In the genomic region with DNA sequence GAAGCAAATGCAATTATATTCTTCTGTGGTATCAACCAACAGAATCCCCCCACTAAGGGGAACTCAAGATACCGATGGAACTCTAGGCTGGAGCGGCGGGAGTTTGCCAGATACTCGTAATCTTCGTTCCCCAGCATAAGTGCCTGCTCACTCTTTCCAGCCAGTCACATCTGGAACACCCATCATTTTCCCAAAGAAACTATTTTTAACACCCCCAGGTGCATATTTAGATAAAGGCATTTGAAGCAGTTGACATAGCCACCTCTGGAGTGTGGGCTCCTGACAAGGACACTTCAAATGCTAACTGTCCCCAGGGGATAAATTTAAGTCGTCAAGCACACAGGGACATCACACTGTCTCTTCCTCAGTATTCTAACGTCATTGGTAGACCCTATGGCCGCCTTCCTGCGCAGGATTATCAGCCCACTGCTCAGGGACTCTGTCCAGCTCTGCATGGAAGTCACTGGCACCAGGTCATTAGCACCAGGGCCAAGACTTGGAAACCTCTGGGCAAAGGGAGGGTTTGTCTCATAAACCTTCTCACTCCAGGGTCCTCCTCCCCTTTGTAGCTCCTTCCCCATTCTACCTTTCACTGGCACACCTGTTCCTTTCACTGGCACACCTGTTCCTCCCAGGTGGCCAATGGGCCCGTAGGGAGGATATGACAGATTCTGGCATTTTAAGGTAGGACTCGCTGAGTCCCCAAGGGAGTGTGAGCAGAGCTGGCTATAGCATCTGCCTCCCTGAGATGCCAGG, we compare ENCODE assay signal across 8 cellular contexts. TPM values are rescaled to one million over a fixed set of nuclear protein-coding genes. Genes with fewer than 3 reads are reported as not detected.
DNase-seq lines count a peak whose midpoint lies in the region; ATAC-seq and TF ChIP-seq lines count a peak whose summit lies in the region.

No MANE protein-coding gene starts in this region.

- peaks cover 12 to 28% (median 13%) of the 10 kb centered on the region in 3 donors for H3K4me1 Mint-ChIP-seq in T-cell
- peaks cover 27% of the 10 kb centered on the region for H3K4me1 Mint-ChIP-seq in glutamatergic neuron (ENCODE audit: low read depth, unreplicated experiment)
- peaks cover 33% of the 10 kb centered on the region for H3K4me1 Mint-ChIP-seq in stimulated activated effector memory CD8-positive, alpha-beta T cell treated with anti-CD3 and anti-CD28 coated beads, Interleukin-12 subunit alpha, Interleukin-12 subunit beta, amount 100 ng/mL, for 72 hours

- H3K27me3 Mint-ChIP-seq in T-cell (no peaks in the 10 kb centered on the region), glutamatergic neuron (ENCODE audit: unreplicated experiment) (peaks cover 10% of the 10 kb centered on the region)

- POLR2A ChIA-PET in T-cell (lab: Charles Lee) = no interaction called here

- no peaks in the 10 kb centered on the region for H3K9me3 Mint-ChIP-seq in T-cell
- H3K9me3 Mint-ChIP-seq in glutamatergic neuron (ENCODE audit: unreplicated experiment) = peaks cover 15% of the 10 kb centered on the region
- no peaks in the 10 kb centered on the region for H3K9me3 Mint-ChIP-seq in stimulated activated effector memory CD8-positive, alpha-beta T cell treated with anti-CD3 and anti-CD28 coated beads, Interleukin-12 subunit alpha, Interleukin-12 subunit beta, amount 100 ng/mL, for 72 hours

- H3K36me3 Mint-ChIP-seq in T-cell (no peaks in the 10 kb centered on the region), glutamatergic neuron (ENCODE audit: unreplicated experiment) (no peaks in the 10 kb centered on the region)
- peaks cover 21% of the 10 kb centered on the region for H3K36me3 Mint-ChIP-seq in stimulated activated effector memory CD8-positive, alpha-beta T cell treated with anti-CD3 and anti-CD28 coated beads, Interleukin-12 subunit alpha, Interleukin-12 subunit beta, amount 100 ng/mL, for 72 hours

- no peak for ATAC-seq in T-cell (replicated peaks in 1 of 4)
- ATAC-seq in stimulated activated effector memory CD8-positive, alpha-beta T cell treated with anti-CD3 and anti-CD28 coated beads, Interleukin-12 subunit alpha, Interleukin-12 subunit beta, amount 100 ng/mL, for 72 hours = no peak
- no peak for ATAC-seq in HG02840 (IDR thresholded peaks at IDR 0.05; ENCODE audit: low FRiP score, unreplicated experiment)

- peak; percentile 57 for DNase-seq in DMS53 (lab: John Stamatoyannopoulos, UW)
- DNase-seq in DMS53 treated with DMSO at 0.1 percent for 48 hours (lab: John Stamatoyannopoulos, UW; ENCODE audit: unreplicated experiment) = no peak
- no peak for DNase-seq in T-cell
- no peak for DNase-seq in glutamatergic neuron
- DNase-seq in stimulated activated effector memory CD8-positive, alpha-beta T cell treated with anti-CD3 and anti-CD28 coated beads, Interleukin-12 subunit alpha, Interleukin-12 subunit beta, amount 100 ng/mL, for 72 hours (ENCODE audit: low spot score in 2 of 2) = no peak
- DNase-seq in NCI-H128 (lab: John Stamatoyannopoulos, UW; ENCODE audit: unreplicated experiment) = no peak
- no peak for DNase-seq in kidney tubule cell (ENCODE audit: low spot score)

- H3K27ac Mint-ChIP-seq in T-cell (peak overlapping the region in 1 of 2 donors; percentile 52), glutamatergic neuron (ENCODE audit: unreplicated experiment) (peak overlapping the region; percentile 48)
- H3K27ac Mint-ChIP-seq in stimulated activated effector memory CD8-positive, alpha-beta T cell treated with anti-CD3 and anti-CD28 coated beads, Interleukin-12 subunit alpha, Interleukin-12 subunit beta, amount 100 ng/mL, for 72 hours = peak overlapping the region; percentile 92

- TF ChIP-seq CTCF in glutamatergic neuron (IDR thresholded peaks at IDR 0.05; ENCODE audit: partially characterized antibody, unreplicated experiment) = no peak

- CTCF ChIA-PET in T-cell (lab: Charles Lee) = interaction anchor here (0.6 to 3.3 kb wide), 3 partner anchors 14 to 53 kb away, joined by 7 to 11 read pairs (median 7); no protein-coding TSS in a partner anchor

- H3K4me3 Mint-ChIP-seq in T-cell (peak overlapping the region; percentile 61 to 93 (median 63)), glutamatergic neuron (ENCODE audit: unreplicated experiment) (peak overlapping the region; percentile 68)
- H3K4me3 Mint-ChIP-seq in stimulated activated effector memory CD8-positive, alpha-beta T cell treated with anti-CD3 and anti-CD28 coated beads, Interleukin-12 subunit alpha, Interleukin-12 subunit beta, amount 100 ng/mL, for 72 hours = peak overlapping the region; percentile 91

RNA-seq across cellular contexts. Expression of a gene that starts 48.8 kb away (rescaled TPM):
- 100 to 1,000 TPM; 340 to 391 (median 366) TPM for total RNA-seq in T-cell
- total RNA-seq in glutamatergic neuron (ENCODE audit: unreplicated experiment) = 1,150 TPM
